Comparison of ENCODE assay signal across 3 cellular contexts in genomic region chr3:178732824-178733223, GRCh38.
TF ChIP-seq lines count a peak whose summit lies in the region.

No MANE protein-coding gene starts in this region.

TF ChIP-seq in HepG2, 621 proteins besides CTCF, POLR2A, EP300 and RAD21:
- TF ChIP-seq CEBPB (IDR thresholded peaks at IDR 0.05; ENCODE audit: borderline replicate concordance, low read depth, low read length): peak; percentile 75
- no peak for TF ChIP-seq ZFAT (CRISPR knock-in tag; conservative IDR thresholded peaks at IDR 0.05)

TF ChIP-seq in Ishikawa, 13 proteins besides CTCF, POLR2A, EP300 and RAD21:
- TF ChIP-seq CEBPB (IDR thresholded peaks at IDR 0.05): peak; percentile 75
- no peak for TF ChIP-seq FOXM1 (IDR thresholded peaks at IDR 0.05; ENCODE audit: borderline replicate concordance, low read depth)

TF ChIP-seq in H1, 55 proteins besides CTCF, POLR2A, EP300 and RAD21:
- TF ChIP-seq BCL11A (IDR thresholded peaks at IDR 0.05; ENCODE audit: low read depth in 2 of 2, low read length in 2 of 2) (no peak), CEBPB (IDR thresholded peaks at IDR 0.05; ENCODE audit: low read depth, low read length) (peak; percentile 83; the same call in 1 of the 2 replicates), CREB1 (IDR thresholded peaks at IDR 0.05) (no peak), BRCA1 (IDR thresholded peaks at IDR 0.05; ENCODE audit: low read depth, low read length) (no peak)
TF ChIP-seq in H1: peak in this region for 1.
